ENCODE assay signal across 16 cellular contexts in the genomic region with DNA sequence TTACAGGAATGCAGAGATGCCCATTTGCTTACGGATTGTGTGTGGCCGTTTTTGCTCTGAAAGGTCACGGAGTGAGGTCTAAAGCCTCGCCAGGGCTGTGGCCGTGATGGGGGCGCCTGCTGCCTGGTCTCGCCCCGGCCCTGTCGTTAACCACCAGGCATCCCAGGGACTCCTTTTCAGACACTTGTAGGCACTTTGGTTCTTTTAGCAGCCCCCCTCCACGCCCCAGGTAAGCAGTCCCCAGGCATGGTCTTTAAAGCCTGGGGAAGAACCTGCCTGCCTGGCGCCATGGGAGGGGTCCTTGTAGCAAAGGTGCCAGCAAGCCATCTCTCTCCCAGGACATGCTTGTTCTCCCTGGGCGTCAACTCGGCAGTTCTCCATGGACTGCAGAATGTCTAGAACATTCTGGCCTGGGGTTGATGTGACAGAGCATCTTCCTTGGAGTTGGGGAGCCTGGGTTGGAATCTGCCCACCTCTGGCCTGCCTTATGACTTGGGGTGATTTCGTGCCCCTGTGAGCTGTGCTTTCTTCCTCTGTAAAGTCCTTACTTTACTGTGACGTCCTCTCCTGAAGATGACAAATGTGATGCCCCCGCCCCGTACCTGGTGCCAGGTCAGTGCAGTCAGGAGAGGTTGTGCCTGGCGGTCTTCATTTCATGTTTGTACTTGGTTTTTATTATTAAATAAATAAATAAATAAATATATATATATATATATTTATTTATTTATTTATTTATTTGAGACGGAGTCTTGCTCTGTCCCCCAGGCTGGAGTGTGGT. TPM values are rescaled to one million over a fixed set of nuclear protein-coding genes. Genes with fewer than 3 reads are reported as not detected.
DNase-seq lines count a peak whose midpoint lies in the region; ATAC-seq, FAIRE-seq and TF ChIP-seq lines count a peak whose summit lies in the region.
"Had no signal": no experiment of that assay in that cellular context is flagged by ENCODE, and none has a peak within 500 bp of the region (broad histone marks: within the 10 kb centered on the region; RNA-seq: fewer than 3 reads in every experiment).

No MANE protein-coding gene starts in this region.

- ATAC-seq in right lobe of liver, result no peak

- H3K36me3 ChIP-seq in OCI-LY7 (ENCODE audit: insufficient read depth, low read length), result peaks cover 4% of the 10 kb centered on the region; the same call in 1 of the 2 replicates
- no peaks in the 10 kb centered on the region for H3K36me3 ChIP-seq in right lobe of liver
- H3K36me3 ChIP-seq in esophagus squamous epithelium, result peaks cover 0 to 33% (median 8%) of the 10 kb centered on the region in 3 donors
- H3K36me3 ChIP-seq: ovary had no signal

- POLR2A ChIA-PET in OCI-LY7 (lab: Charles Lee), result no interaction called here

- FAIRE-seq in D721Med (lab: Jason Lieb, UNC), result no peak
- FAIRE-seq: H1 had no signal

- H3K4me1 ChIP-seq in OCI-LY7 (ENCODE audit: insufficient read depth, low read length, poor library complexity, severe bottlenecking) (peaks cover 14% of the 10 kb centered on the region), right lobe of liver (no peaks in the 10 kb centered on the region), esophagus squamous epithelium (peaks cover 7 to 51% (median 9%) of the 10 kb centered on the region in 3 donors)
- H3K4me1 ChIP-seq: Caco-2 had no signal

- H3K4me3 ChIP-seq in OCI-LY7 (ENCODE audit: low read depth, low read length, poor library complexity, severe bottlenecking) (peak overlapping the region; percentile 33), right lobe of liver (no peak overlapping the region), esophagus squamous epithelium (peak overlapping the region in 1 of 4 donors; percentile 12)
- H3K4me3 ChIP-seq: ovary had no signal

- CTCF ChIA-PET in OCI-LY7 (lab: Charles Lee; ENCODE audit: unreplicated experiment), result interaction anchor here (0.5 kb wide), 1 partner anchor 1161 kb away, joined by 4 read pairs; no protein-coding TSS in a partner anchor

- H3K79me2 ChIP-seq in OCI-LY7 (ENCODE audit: insufficient read depth, low read depth, low read length), result peaks cover 17% of the 10 kb centered on the region; the same call in 1 of the 2 replicates

- H3K27me3 ChIP-seq in right lobe of liver (no peaks in the 10 kb centered on the region), esophagus squamous epithelium (no peaks in the 10 kb centered on the region)
- H3K27me3 ChIP-seq: ovary had no signal

- H3K9me2 ChIP-seq in OCI-LY7 (ENCODE audit: insufficient read depth, low read length), result no peaks in the 10 kb centered on the region

- H3K4me2 ChIP-seq in OCI-LY7 (ENCODE audit: low read length), result peak overlapping the region; percentile 69

- DNase-seq in AG20443 (ENCODE audit: low spot score) (peak; percentile 6), D721Med (ENCODE audit: insufficient read length, low spot score) (peak; percentile 11), OCI-LY7 (ENCODE audit: low spot score) (no peak), iPS-NIHi7 (ENCODE audit: extremely low spot score) (peak; percentile 6), right lobe of liver (no peak), posterior vena cava (ENCODE audit: low spot score) (no peak), HCEC 1CT (no peak), esophagus squamous epithelium (lab: John Stamatoyannopoulos, UW) (no peak)
- DNase-seq: activated CD4-positive, alpha-beta T cell treated with anti-CD3 and anti-CD28 coated beads for 1 hour; NCI-H1105 treated with DMSO at 0.1 percent for 48 hours; NCI-H526; stimulated activated naive CD4-positive, alpha-beta T cell treated with Interleukin-2 at 50 U/mL for 16 hours had no signal

- TF ChIP-seq POLR2A in right lobe of liver (IDR thresholded peaks at IDR 0.05) (no peak), esophagus squamous epithelium (IDR thresholded peaks at IDR 0.05) (no peak)

- H4K20me1 ChIP-seq in OCI-LY7 (ENCODE audit: insufficient read depth, low read length), result peaks cover 13% of the 10 kb centered on the region

- WGBS in right lobe of liver (ENCODE audit: insufficient coverage, low coverage, low lambda C conversion rate, missing lambda C conversion rate), result 86% methylated on average over 6 of the region's 19 CpGs
- WGBS in esophagus squamous epithelium, 2 donors, result 88 to 89% methylated on average over 8 to 10 of the region's 19 CpGs

- H3K9me3 ChIP-seq in OCI-LY7 (ENCODE audit: low read length) (no peaks in the 10 kb centered on the region), right lobe of liver (no peaks in the 10 kb centered on the region), esophagus squamous epithelium (no peaks in the 10 kb centered on the region)
- H3K9me3 ChIP-seq: Caco-2, ovary had no signal

- H2AFZ ChIP-seq in OCI-LY7 (ENCODE audit: low read length), result no peak overlapping the region

- H3K27ac ChIP-seq in OCI-LY7 (ENCODE audit: low read depth, low read length, poor library complexity, severe bottlenecking) (no peak overlapping the region), right lobe of liver (no peak overlapping the region), esophagus squamous epithelium (peak overlapping the region in 2 of 4 donors; percentile 21 to 57)
- H3K27ac ChIP-seq: ovary had no signal

- BruUV-seq in OCI-LY7 (replicated peaks; lab: Mats Ljungman, UMichigan), result no TSS peak

- TF ChIP-seq CTCF in D721Med (IDR thresholded peaks at IDR 0.05; ENCODE audit: insufficient read depth, missing control alignments), result no peak
- TF ChIP-seq CTCF in OCI-LY7 (conservative IDR thresholded peaks at IDR 0.05; ENCODE audit: low read length), result no peak
- TF ChIP-seq CTCF in right lobe of liver (IDR thresholded peaks at IDR 0.05), result no peak
- no peak for TF ChIP-seq CTCF in esophagus squamous epithelium (IDR thresholded peaks at IDR 0.05)

- intact Hi-C loops in OCI-LY7 (cut with micrococcal nuclease; ENCODE audit: unreplicated experiment), result no loop called here
- intact Hi-C loops in right lobe of liver (cut with DNase I), result no loop called here
- intact Hi-C loops in posterior vena cava (cut with DNase I), result no loop called here
- intact Hi-C loops in esophagus squamous epithelium (cut with DNase I), result no loop called here

RNA-seq across cellular contexts. Expression of gene KCTD5, which starts 5.4 kb away (rescaled TPM):
- 18.9 and 34.6 TPM in 2 replicates for total RNA-seq in OCI-LY7 (2014; rRNA removed; shearing (Covaris generic))
- total RNA-seq in OCI-LY7 (2022), result 25.2 and 25.8 TPM in 2 replicates
- 10 to 100 TPM in 4 of 6 experiments, 1 to 10 TPM in 2; 7.3 to 22.8 (median 11.1) TPM for total RNA-seq in right lobe of liver
- 10 to 100 TPM; 13.5 to 14.3 TPM for total RNA-seq in posterior vena cava
- 10 to 100 TPM; 24.8 to 51.9 (median 40.3) TPM for total RNA-seq in esophagus squamous epithelium

RNA-seq across cellular contexts. Expression of gene PRSS27, which starts 32.3 kb away (rescaled TPM):
- 1.3 and 2.7 TPM in 2 replicates for total RNA-seq in OCI-LY7 (2014; rRNA removed; shearing (Covaris generic))
- total RNA-seq in OCI-LY7 (2022) (5.7 and 7.7 TPM in 2 replicates), right lobe of liver (under 1 TPM in 4 of 6 experiments, not detected in 2; 0.13 to 0.98 (median 0.49) TPM), posterior vena cava (1 to 10 TPM in 1 of 2 donors, under 1 TPM in 1; 0.71 to 1.4 TPM), esophagus squamous epithelium (100 to 1,000 TPM; 188 to 463 (median 228) TPM)
- total RNA-seq: HT1080 had no signal

Comparison
In these comparisons a context has a peak if more than half of its experiments do, and no peak if none do; other contexts are left out.
1. DNase-seq: peak in AG20443 (single experiment), D721Med (single experiment) and iPS-NIHi7 (single experiment); none in OCI-LY7 (single experiment), right lobe of liver (0 of 3), posterior vena cava (single experiment), HCEC 1CT (single experiment) and esophagus squamous epithelium (single experiment).
2. RNA of gene PRSS27, which starts 32.3 kb away (total RNA-seq): 188 to 463 TPM in esophagus squamous epithelium; 1.3 to 7.7 TPM in OCI-LY7, 0.71 to 1.4 TPM in posterior vena cava and 0.13 to 0.98 TPM in right lobe of liver; every median in the first group is over 10 times any median in the second.